8 cellular contexts compared by ENCODE assay signal in the genomic region with DNA sequence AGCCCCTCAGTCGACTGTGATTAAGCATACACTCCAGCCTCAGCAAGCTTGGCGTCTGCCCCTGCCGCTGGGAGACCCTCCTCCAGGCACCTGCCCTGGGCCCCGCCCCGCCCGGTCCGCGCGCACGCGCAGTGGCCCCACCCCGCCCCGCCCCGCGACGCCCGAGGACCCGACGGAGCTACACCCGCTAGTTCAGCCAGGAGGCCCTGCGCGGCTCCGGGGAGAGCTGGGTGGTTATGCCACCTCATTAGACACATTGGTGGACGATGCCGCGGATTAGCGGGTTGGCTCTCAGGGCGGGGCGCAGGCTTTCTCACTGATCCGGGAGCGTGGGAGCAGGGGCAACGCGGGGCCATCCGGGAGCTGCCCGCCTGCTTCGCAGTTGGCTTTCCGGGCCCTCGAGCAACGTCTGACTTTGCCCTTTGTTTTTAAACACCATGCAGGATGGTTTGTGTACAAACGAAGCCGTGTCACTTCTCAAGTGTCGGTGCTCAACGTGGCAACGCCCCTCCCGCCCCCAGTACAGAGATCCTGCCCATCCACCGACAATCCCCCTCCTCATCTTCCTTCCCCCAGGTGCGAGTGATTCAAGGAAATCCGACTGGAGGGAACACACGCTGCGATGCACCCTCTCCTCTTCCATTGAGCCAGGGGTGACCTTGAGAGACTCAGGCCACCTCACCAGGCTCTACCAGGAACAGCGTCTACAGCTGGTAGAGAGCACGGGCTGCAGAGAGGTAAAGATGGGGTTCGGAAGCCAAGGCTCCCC.
DNase-seq lines count a peak whose midpoint lies in the region; ATAC-seq, FAIRE-seq and TF ChIP-seq lines count a peak whose summit lies in the region.

No MANE protein-coding gene starts in this region.

- peaks cover 0 to 10% of the 10 kb centered on the region in 2 donors for H3K27me3 Mint-ChIP-seq in effector memory CD8-positive, alpha-beta T cell

- CTCF ChIA-PET in A549 (lab: Yijun Ruan, JAX): interaction anchor here (1.0 to 1.5 kb wide), 3 partner anchors 10 to 36 kb away, joined by 3 to 5 read pairs (median 3); no protein-coding TSS in a partner anchor

- peak overlapping the region; percentile 64 to 80 for H3K27ac ChIP-seq in A549

- FAIRE-seq in A549 (lab: Jason Lieb, UNC): no peak

- peak overlapping the region; percentile 75 to 76 for H3K4me3 Mint-ChIP-seq in effector memory CD8-positive, alpha-beta T cell

- POLR2A ChIA-PET in A549 (lab: Yijun Ruan, JAX): interaction anchor here (0.9 to 1.2 kb wide), 3 partner anchors 12 to 292 kb away, joined by 4 to 7 read pairs (median 4); a partner anchor contains a TSS

- peak overlapping the region; percentile 48 for H3K4me3 ChIP-seq in A549
- H3K4me3 ChIP-seq in mucosa of descending colon: no peak overlapping the region

- H3K27ac Mint-ChIP-seq in effector memory CD8-positive, alpha-beta T cell: peak overlapping the region; percentile 32 to 47

- 25% methylated on average over 34 of the region's 53 CpGs for WGBS in A549 (ENCODE audit: missing lambda C conversion rate)

- peak; percentile 43 for TF ChIP-seq POLR2A in A549 (IDR thresholded peaks at IDR 0.05; ENCODE audit: low read length)

- DNase-seq in A549 (ENCODE audit: low read depth in 1 of 2, low spot score in 1 of 2): peak; percentile 23 to 86
- DNase-seq in NCI-H2227 (lab: John Stamatoyannopoulos, UW; ENCODE audit: unreplicated experiment): peak; percentile 75
- peak; percentile 40 for DNase-seq in activated CD8-positive, alpha-beta memory T cell treated with anti-CD3 and anti-CD28 coated beads, Interleukin-2, amount 50 U/mL, for 1 hour (ENCODE audit: extremely low read depth)
- peak; percentile 40 to 52 (median 41) for DNase-seq in effector memory CD8-positive, alpha-beta T cell
- peak; percentile 67 to 83 (median 80) for DNase-seq in mucosa of descending colon
- DNase-seq in stimulated activated CD8-positive, alpha-beta memory T cell treated with anti-CD3 and anti-CD28 coated beads, Interleukin-2, amount 100 ng/mL, for 1 hour (ENCODE audit: low read depth in 2 of 2): peak; percentile 46 to 55
- DNase-seq in cerebellar nuclear complex (lab: John Stamatoyannopoulos, UW): no peak

- TF ChIP-seq CTCF in A549 (IDR thresholded peaks at IDR 0.05): no peak
- TF ChIP-seq CTCF in mucosa of descending colon (IDR thresholded peaks at IDR 0.05): no peak

- H3K36me3 Mint-ChIP-seq in effector memory CD8-positive, alpha-beta T cell (ENCODE audit: insufficient read depth): peaks cover 6% of the 10 kb centered on the region

- intact Hi-C loops in mucosa of descending colon (cut with DNase I, micrococcal nuclease): no loop called here

- ATAC-seq in A549: peak; percentile 83 to 92
- peak; percentile 59 for ATAC-seq in GM21360 (IDR thresholded peaks at IDR 0.05; ENCODE audit: unreplicated experiment)
- ATAC-seq in effector memory CD8-positive, alpha-beta T cell (replicated peaks): peak; percentile 97
- ATAC-seq in mucosa of descending colon: peak; percentile 85

- H3K4me2 ChIP-seq in A549: peak overlapping the region; percentile 83

- no peaks in the 10 kb centered on the region for H3K36me3 ChIP-seq in mucosa of descending colon (ENCODE audit: low read depth)

- H3K9me3 Mint-ChIP-seq in effector memory CD8-positive, alpha-beta T cell: no peaks in the 10 kb centered on the region

- H3K4me1 Mint-ChIP-seq in effector memory CD8-positive, alpha-beta T cell (ENCODE audit: low read depth in 2 of 2): peaks cover 7 to 20% of the 10 kb centered on the region in 2 donors

- TF ChIP-seq EP300 in A549 (IDR thresholded peaks at IDR 0.05): no peak

- peaks cover 10% of the 10 kb centered on the region; the same call in 1 of the 3 replicates for H3K4me1 ChIP-seq in A549
- peaks cover 14% of the 10 kb centered on the region for H3K4me1 ChIP-seq in mucosa of descending colon (ENCODE audit: low read depth)

- 0 out of 5 replicates have a peak, but pooled peaks of 1 of the 2 experiments have one; percentile 16 for TF ChIP-seq RAD21 in A549 (conservative IDR thresholded peaks at IDR 0.05 in 1 of 2, IDR thresholded peaks at IDR 0.05 in 1 of 2)

- H3K9me3 ChIP-seq in A549 (peaks cover 8% of the 10 kb centered on the region; the same call in 1 of the 3 replicates), mucosa of descending colon (peaks cover 5% of the 10 kb centered on the region)

TF ChIP-seq in A549, 52 proteins besides CTCF, POLR2A, EP300 and RAD21:
- TF ChIP-seq, protein P1, sequence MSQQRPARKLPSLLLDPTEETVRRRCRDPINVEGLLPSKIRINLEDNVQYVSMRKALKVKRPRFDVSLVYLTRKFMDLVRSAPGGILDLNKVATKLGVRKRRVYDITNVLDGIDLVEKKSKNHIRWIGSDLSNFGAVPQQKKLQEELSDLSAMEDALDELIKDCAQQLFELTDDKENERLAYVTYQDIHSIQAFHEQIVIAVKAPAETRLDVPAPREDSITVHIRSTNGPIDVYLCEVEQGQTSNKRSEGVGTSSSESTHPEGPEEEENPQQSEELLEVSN (IDR thresholded peaks at IDR 0.05; ENCODE audit: borderline replicate concordance, low read depth): peak; percentile 46; the same call in 1 of the 2 replicates
- TF ChIP-seq, protein P2, sequence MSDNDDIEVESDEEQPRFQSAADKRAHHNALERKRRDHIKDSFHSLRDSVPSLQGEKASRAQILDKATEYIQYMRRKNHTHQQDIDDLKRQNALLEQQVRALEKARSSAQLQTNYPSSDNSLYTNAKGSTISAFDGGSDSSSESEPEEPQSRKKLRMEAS (IDR thresholded peaks at IDR 0.05): peak; percentile 31; the same call in 1 of the 2 replicates
- TF ChIP-seq CHD4 (IDR thresholded peaks at IDR 0.05; ENCODE audit: borderline replicate concordance): no peak

Comparison
In these comparisons a context has a peak if more than half of its experiments do, and no peak if none do; other contexts are left out.
1. DNase-seq: peak in A549 (2 of 2), NCI-H2227 (single experiment), activated CD8-positive, alpha-beta memory T cell treated with anti-CD3 and anti-CD28 coated beads, Interleukin-2, amount 50 U/mL, for 1 hour (single experiment), effector memory CD8-positive, alpha-beta T cell (3 of 3), mucosa of descending colon (3 of 3) and stimulated activated CD8-positive, alpha-beta memory T cell treated with anti-CD3 and anti-CD28 coated beads, Interleukin-2, amount 100 ng/mL, for 1 hour (2 of 2); none in cerebellar nuclear complex (0 of 2).
2. Peak in every context shown above with its lines, with median percentiles within 50 percentile points of each other: ATAC-seq.